11 cellular contexts compared by ENCODE assay signal in genomic region chr1:169604781-169605560, GRCh38. TPM values are rescaled to one million over a fixed set of nuclear protein-coding genes. Genes with fewer than 3 reads are reported as not detected.
DNase-seq lines count a peak whose midpoint lies in the region; ATAC-seq and TF ChIP-seq lines count a peak whose summit lies in the region.
"Had no signal": no experiment of that assay in that cellular context is flagged by ENCODE, and none has a peak within 500 bp of the region (broad histone marks: within the 10 kb centered on the region; RNA-seq: fewer than 3 reads in every experiment).

No MANE protein-coding gene starts in this region.

- no peak overlapping the region for H3K27ac Mint-ChIP-seq in GM23338

- H3K9me3 Mint-ChIP-seq in GM23338 = no peaks in the 10 kb centered on the region

- no peak for TF ChIP-seq CTCF in GM23338 (conservative IDR thresholded peaks at IDR 0.05; ENCODE audit: low read depth in 2 of 2)

- H3K27ac ChIP-seq in GM23338 (ENCODE audit: low read depth) = no peak overlapping the region
- H3K27ac ChIP-seq: epithelial cell of prostate had no signal

- H3K36me3 Mint-ChIP-seq in GM23338 (ENCODE audit: low read depth) = no peaks in the 10 kb centered on the region

- no peak overlapping the region for H3K4me3 Mint-ChIP-seq in GM23338

- no peaks in the 10 kb centered on the region for H3K4me1 Mint-ChIP-seq in GM23338

- no peak overlapping the region for H3K4me2 ChIP-seq in GM23338

- H3K27me3 ChIP-seq in GM23338 (ENCODE audit: insufficient read depth) = no peaks in the 10 kb centered on the region

- H3K36me3 ChIP-seq in GM23338 (ENCODE audit: insufficient read depth) = no peaks in the 10 kb centered on the region

- H3K4me3 ChIP-seq in GM23338 = no peak overlapping the region

- H4K20me1 ChIP-seq in GM23338 (replicated peaks; ENCODE audit: insufficient read depth) = no peaks in the 10 kb centered on the region

- no peaks in the 10 kb centered on the region for H3F3A ChIP-seq in GM23338 (replicated peaks; ENCODE audit: low read depth)

- no peak overlapping the region for H2AFZ ChIP-seq in GM23338

- ATAC-seq in esophagus mucosa = peak; percentile 32
- ATAC-seq in GM23338 = no peak
- no peak for ATAC-seq in GM21423 (IDR thresholded peaks at IDR 0.05; ENCODE audit: unreplicated experiment)

- H3K27me3 Mint-ChIP-seq in GM23338 (ENCODE audit: insufficient read depth, low read depth, poor library complexity) = no peaks in the 10 kb centered on the region

- peak; percentile 17 to 89 (median 62) for DNase-seq in stimulated activated naive CD4-positive, alpha-beta T cell (lab: John Stamatoyannopoulos, UW)
- DNase-seq in stimulated activated naive CD4-positive, alpha-beta T cell treated with Interleukin-2 at 50 U/mL for 16 hours (lab: John Stamatoyannopoulos, UW) = no peak
- DNase-seq in UCSD-AML1 (lab: John Stamatoyannopoulos, UW; ENCODE audit: unreplicated experiment) (peak; percentile 70), NCI-H187 (lab: John Stamatoyannopoulos, UW) (no peak), DMS153 treated with DMSO at 0.1 percent for 48 hours (lab: John Stamatoyannopoulos, UW; ENCODE audit: unreplicated experiment) (no peak), GM23338 (ENCODE audit: low spot score) (no peak)

- no peaks in the 10 kb centered on the region for H3K4me1 ChIP-seq in GM23338 (ENCODE audit: insufficient read depth)

- no peaks in the 10 kb centered on the region for H3K79me2 ChIP-seq in GM23338 (replicated peaks; ENCODE audit: insufficient read depth)

- H3K9me2 ChIP-seq in GM23338 (ENCODE audit: insufficient read depth) = no peaks in the 10 kb centered on the region

TF ChIP-seq in GM23338, 12 proteins besides CTCF, POLR2A, EP300 and RAD21:
- TF ChIP-seq ZNF114 (CRISPR knock-in tag; IDR thresholded peaks at IDR 0.05) (no peak), EZH2 (IDR thresholded peaks at IDR 0.05; ENCODE audit: low read depth, unreplicated experiment) (no peak), NANOG (IDR thresholded peaks at IDR 0.05; ENCODE audit: borderline replicate concordance) (no peak), EZH2phosphoT487 (IDR thresholded peaks at IDR 0.05; ENCODE audit: unreplicated experiment) (no peak), STAT1 (IDR thresholded peaks at IDR 0.05; ENCODE audit: unreplicated experiment) (no peak), ZNF331 (CRISPR knock-in tag; IDR thresholded peaks at IDR 0.05; ENCODE audit: low read depth) (no peak)
- TF ChIP-seq, protein P1, sequence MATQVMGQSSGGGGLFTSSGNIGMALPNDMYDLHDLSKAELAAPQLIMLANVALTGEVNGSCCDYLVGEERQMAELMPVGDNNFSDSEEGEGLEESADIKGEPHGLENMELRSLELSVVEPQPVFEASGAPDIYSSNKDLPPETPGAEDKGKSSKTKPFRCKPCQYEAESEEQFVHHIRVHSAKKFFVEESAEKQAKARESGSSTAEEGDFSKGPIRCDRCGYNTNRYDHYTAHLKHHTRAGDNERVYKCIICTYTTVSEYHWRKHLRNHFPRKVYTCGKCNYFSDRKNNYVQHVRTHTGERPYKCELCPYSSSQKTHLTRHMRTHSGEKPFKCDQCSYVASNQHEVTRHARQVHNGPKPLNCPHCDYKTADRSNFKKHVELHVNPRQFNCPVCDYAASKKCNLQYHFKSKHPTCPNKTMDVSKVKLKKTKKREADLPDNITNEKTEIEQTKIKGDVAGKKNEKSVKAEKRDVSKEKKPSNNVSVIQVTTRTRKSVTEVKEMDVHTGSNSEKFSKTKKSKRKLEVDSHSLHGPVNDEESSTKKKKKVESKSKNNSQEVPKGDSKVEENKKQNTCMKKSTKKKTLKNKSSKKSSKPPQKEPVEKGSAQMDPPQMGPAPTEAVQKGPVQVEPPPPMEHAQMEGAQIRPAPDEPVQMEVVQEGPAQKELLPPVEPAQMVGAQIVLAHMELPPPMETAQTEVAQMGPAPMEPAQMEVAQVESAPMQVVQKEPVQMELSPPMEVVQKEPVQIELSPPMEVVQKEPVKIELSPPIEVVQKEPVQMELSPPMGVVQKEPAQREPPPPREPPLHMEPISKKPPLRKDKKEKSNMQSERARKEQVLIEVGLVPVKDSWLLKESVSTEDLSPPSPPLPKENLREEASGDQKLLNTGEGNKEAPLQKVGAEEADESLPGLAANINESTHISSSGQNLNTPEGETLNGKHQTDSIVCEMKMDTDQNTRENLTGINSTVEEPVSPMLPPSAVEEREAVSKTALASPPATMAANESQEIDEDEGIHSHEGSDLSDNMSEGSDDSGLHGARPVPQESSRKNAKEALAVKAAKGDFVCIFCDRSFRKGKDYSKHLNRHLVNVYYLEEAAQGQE (IDR thresholded peaks at IDR 0.05; ENCODE audit: unreplicated experiment) = no peak
- TF ChIP-seq, protein P2, sequence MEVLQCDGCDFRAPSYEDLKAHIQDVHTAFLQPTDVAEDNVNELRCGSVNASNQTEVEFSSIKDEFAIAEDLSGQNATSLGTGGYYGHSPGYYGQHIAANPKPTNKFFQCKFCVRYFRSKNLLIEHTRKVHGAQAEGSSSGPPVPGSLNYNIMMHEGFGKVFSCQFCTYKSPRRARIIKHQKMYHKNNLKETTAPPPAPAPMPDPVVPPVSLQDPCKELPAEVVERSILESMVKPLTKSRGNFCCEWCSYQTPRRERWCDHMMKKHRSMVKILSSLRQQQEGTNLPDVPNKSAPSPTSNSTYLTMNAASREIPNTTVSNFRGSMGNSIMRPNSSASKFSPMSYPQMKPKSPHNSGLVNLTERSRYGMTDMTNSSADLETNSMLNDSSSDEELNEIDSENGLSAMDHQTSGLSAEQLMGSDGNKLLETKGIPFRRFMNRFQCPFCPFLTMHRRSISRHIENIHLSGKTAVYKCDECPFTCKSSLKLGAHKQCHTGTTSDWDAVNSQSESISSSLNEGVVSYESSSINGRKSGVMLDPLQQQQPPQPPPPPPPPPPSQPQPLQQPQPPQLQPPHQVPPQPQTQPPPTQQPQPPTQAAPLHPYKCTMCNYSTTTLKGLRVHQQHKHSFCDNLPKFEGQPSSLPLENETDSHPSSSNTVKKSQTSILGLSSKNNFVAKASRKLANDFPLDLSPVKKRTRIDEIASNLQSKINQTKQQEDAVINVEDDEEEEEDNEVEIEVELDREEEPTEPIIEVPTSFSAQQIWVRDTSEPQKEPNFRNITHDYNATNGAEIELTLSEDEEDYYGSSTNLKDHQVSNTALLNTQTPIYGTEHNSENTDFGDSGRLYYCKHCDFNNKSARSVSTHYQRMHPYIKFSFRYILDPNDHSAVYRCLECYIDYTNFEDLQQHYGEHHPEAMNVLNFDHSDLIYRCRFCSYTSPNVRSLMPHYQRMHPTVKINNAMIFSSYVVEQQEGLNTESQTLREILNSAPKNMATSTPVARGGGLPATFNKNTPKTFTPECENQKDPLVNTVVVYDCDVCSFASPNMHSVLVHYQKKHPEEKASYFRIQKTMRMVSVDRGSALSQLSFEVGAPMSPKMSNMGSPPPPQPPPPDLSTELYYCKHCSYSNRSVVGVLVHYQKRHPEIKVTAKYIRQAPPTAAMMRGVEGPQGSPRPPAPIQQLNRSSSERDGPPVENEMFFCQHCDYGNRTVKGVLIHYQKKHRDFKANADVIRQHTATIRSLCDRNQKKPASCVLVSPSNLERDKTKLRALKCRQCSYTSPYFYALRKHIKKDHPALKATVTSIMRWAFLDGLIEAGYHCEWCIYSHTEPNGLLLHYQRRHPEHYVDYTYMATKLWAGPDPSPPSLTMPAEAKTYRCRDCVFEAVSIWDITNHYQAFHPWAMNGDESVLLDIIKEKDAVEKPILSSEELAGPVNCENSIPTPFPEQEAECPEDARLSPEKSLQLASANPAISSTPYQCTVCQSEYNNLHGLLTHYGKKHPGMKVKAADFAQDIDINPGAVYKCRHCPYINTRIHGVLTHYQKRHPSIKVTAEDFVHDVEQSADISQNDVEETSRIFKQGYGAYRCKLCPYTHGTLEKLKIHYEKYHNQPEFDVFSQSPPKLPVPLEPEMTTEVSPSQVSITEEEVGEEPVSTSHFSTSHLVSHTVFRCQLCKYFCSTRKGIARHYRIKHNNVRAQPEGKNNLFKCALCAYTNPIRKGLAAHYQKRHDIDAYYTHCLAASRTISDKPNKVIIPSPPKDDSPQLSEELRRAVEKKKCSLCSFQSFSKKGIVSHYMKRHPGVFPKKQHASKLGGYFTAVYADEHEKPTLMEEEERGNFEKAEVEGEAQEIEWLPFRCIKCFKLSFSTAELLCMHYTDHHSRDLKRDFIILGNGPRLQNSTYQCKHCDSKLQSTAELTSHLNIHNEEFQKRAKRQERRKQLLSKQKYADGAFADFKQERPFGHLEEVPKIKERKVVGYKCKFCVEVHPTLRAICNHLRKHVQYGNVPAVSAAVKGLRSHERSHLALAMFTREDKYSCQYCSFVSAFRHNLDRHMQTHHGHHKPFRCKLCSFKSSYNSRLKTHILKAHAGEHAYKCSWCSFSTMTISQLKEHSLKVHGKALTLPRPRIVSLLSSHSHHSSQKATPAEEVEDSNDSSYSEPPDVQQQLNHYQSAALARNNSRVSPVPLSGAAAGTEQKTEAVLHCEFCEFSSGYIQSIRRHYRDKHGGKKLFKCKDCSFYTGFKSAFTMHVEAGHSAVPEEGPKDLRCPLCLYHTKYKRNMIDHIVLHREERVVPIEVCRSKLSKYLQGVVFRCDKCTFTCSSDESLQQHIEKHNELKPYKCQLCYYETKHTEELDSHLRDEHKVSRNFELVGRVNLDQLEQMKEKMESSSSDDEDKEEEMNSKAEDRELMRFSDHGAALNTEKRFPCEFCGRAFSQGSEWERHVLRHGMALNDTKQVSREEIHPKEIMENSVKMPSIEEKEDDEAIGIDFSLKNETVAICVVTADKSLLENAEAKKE (CRISPR knock-in tag; IDR thresholded peaks at IDR 0.05) = no peak

RNA-seq across cellular contexts. Expression of gene F5, which starts 18.7 kb away (rescaled TPM):
- total RNA-seq in esophagus mucosa = 0.20 TPM
- total RNA-seq in GM23338 (2014; rRNA removed; shearing (Covaris generic)) = not detected in 2 replicates
- polyA plus RNA-seq in GM23338 (2016; fragmentation: Nextera tagmentation; extraction: Ambion mirVana) = 0.10 and 0.16 TPM in 2 replicates
- polyA plus RNA-seq: AG04450 had no signal

RNA-seq across cellular contexts. Expression of gene SELP, which starts 25.0 kb away (rescaled TPM):
- 5.3 TPM for total RNA-seq in esophagus mucosa
- total RNA-seq in GM23338 (2014; rRNA removed; shearing (Covaris generic)) = not detected in 2 replicates
- polyA plus RNA-seq in GM23338 (2016; fragmentation: Nextera tagmentation; extraction: Ambion mirVana) = not detected in 2 replicates
- total RNA-seq: renal cortical epithelial cell had no signal
- polyA plus RNA-seq: AG04450 had no signal

Comparison
In these comparisons a context has a peak if more than half of its experiments do, and no peak if none do; other contexts are left out.
1. DNase-seq: peak in stimulated activated naive CD4-positive, alpha-beta T cell (6 of 6) and UCSD-AML1 (single experiment); none in stimulated activated naive CD4-positive, alpha-beta T cell treated with Interleukin-2 at 50 U/mL for 16 hours (single experiment), NCI-H187 (0 of 2), DMS153 treated with DMSO at 0.1 percent for 48 hours (single experiment) and GM23338 (single experiment).